In genomic region chr16:88360401-88360800, GRCh38 we compare ENCODE assay signal across 1 cellular context. TPM values are rescaled to one million over a fixed set of nuclear protein-coding genes. Genes with fewer than 3 reads are reported as not detected.
"Had no signal": no experiment of that assay in that cellular context is flagged by ENCODE, and none has a peak within 500 bp of the region (broad histone marks: within the 10 kb centered on the region; RNA-seq: fewer than 3 reads in every experiment).

No MANE protein-coding gene starts in this region.

RNA-seq across cellular contexts. Expression of gene ZNF469, which starts 22.4 kb away (rescaled TPM):
- polyA plus RNA-seq: keratinocyte had no signal
